In the genomic region with DNA sequence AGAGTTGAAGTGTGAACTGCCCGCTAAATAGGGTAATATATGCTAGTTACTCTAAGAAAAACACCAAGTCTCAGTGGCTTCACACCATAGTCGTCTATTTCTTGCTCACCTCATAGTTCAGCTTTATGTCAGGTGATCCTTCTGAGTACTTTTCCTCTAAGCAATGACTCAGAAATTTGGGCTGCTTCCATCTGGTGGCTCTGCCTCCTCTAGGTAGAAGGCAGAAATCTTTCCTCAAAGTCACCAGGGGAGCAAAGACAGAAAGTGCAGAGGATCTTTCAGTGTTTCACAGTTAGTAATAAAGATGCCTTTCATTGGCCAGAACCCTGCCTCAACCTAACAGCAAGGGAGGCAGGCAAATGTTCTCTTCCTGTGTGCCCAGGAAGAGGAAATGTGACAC, we compare ENCODE assay signal across 16 cellular contexts. TPM values are rescaled to one million over a fixed set of nuclear protein-coding genes. Genes with fewer than 3 reads are reported as not detected.
DNase-seq lines count a peak whose midpoint lies in the region; ATAC-seq and TF ChIP-seq lines count a peak whose summit lies in the region.
"Had no signal": no experiment of that assay in that cellular context is flagged by ENCODE, and none has a peak within 500 bp of the region (broad histone marks: within the 10 kb centered on the region; RNA-seq: fewer than 3 reads in every experiment).

No MANE protein-coding gene starts in this region.

- no peak for TF ChIP-seq CTCF in OCI-LY3 (IDR thresholded peaks at IDR 0.05; ENCODE audit: low read depth, low read length)
- no peak for TF ChIP-seq CTCF in foreskin keratinocyte (conservative IDR thresholded peaks at IDR 0.05)

- H4K20me1 ChIP-seq in OCI-LY3 (ENCODE audit: insufficient read depth, low read length) = no peaks in the 10 kb centered on the region

- peaks cover 3% of the 10 kb centered on the region; the same call in 1 of the 2 replicates for H3K4me1 ChIP-seq in OCI-LY3 (ENCODE audit: low read length)
- H3K4me1 ChIP-seq in foreskin keratinocyte = no peaks in the 10 kb centered on the region

- H3K27ac ChIP-seq in OCI-LY3 (ENCODE audit: low read length) (no peak overlapping the region), foreskin keratinocyte (no peak overlapping the region), substantia nigra (ENCODE audit: low read depth, low read length, poor library complexity, severe bottlenecking) (peak overlapping the region; percentile 8)
- H3K27ac ChIP-seq: PC-9 had no signal

- H3K79me2 ChIP-seq in OCI-LY3 (ENCODE audit: low read length) = no peaks in the 10 kb centered on the region

- H3K9me3 ChIP-seq in OCI-LY3 (ENCODE audit: insufficient read depth, low read length) = no peaks in the 10 kb centered on the region
- H3K9me3 ChIP-seq: MG63 had no signal

- no peak overlapping the region for H3K4me2 ChIP-seq in OCI-LY3 (ENCODE audit: low read length)
- H3K4me2 ChIP-seq: PC-9 had no signal

- H3K27me3 ChIP-seq in OCI-LY3 (ENCODE audit: low read depth, low read length) = no peaks in the 10 kb centered on the region; the same call in 1 of the 2 replicates
- peaks cover 3% of the 10 kb centered on the region for H3K27me3 ChIP-seq in foreskin keratinocyte
- H3K27me3 ChIP-seq: MG63 had no signal

- DNase-seq in H4 (ENCODE audit: low spot score) = peak; percentile 40
- peak in 1 of 2 donors; percentile 25 for DNase-seq in foreskin keratinocyte
- no peak for DNase-seq in substantia nigra (lab: John Stamatoyannopoulos, UW)
- DNase-seq in dedifferentiated amniotic fluid mesenchymal stem cell (ENCODE audit: extremely low spot score) = no peak
- no peak for DNase-seq in dermis blood vessel endothelial cell
- DNase-seq: CD4-positive, CD25-positive, alpha-beta regulatory T cell; MG63; NCI-H1417 treated with DMSO at 0.1 percent for 48 hours; NCI-H187; NCI-H446; NCI-H526; PC-9; SIG-M5 had no signal

- ATAC-seq in foreskin keratinocyte (peak; percentile 41), GM19328 (IDR thresholded peaks at IDR 0.05; ENCODE audit: unreplicated experiment) (no peak)

- peak overlapping the region; percentile 41 for H2AFZ ChIP-seq in OCI-LY3 (ENCODE audit: low read depth, low read length)
- H2AFZ ChIP-seq: PC-9 had no signal

- H3K9ac ChIP-seq in OCI-LY3 (ENCODE audit: low read length) = no peak overlapping the region

- H3K4me3 ChIP-seq in OCI-LY3 (ENCODE audit: low read length) = no peak overlapping the region
- H3K4me3 ChIP-seq: MG63, PC-9 had no signal

- H3K36me3 ChIP-seq in OCI-LY3 (replicated peaks; ENCODE audit: low read depth, low read length) = no peaks in the 10 kb centered on the region
- H3K36me3 ChIP-seq: MG63 had no signal

RNA-seq across cellular contexts. Expression of gene CDH20, which starts 17.3 kb away (rescaled TPM):
- 0.08 TPM in 1 of 2 replicates, not detected in the other for total RNA-seq in H4 (2014; rRNA removed; shearing (Covaris generic))
- total RNA-seq in foreskin keratinocyte (not detected in 2 replicates), dermis blood vessel endothelial cell (under 0.01 TPM in 1 of 2 replicates, not detected in the other)
- polyA plus RNA-seq in foreskin keratinocyte = not detected in 2 replicates
- total RNA-seq: PC-9 had no signal
- polyA plus RNA-seq: IgD-negative memory B cell had no signal
